In genomic region chr10:113880236-113880635, GRCh38 we compare ENCODE assay signal across 2 cellular contexts.
A peak's percentile ranks its signal among the peaks of the same experiment; 100 is the strongest.
TF ChIP-seq lines count a peak whose summit lies in the region.

No MANE protein-coding gene starts in this region.

TF ChIP-seq in IMR-90, 13 proteins besides CTCF, POLR2A, EP300 and RAD21:
- no peak for TF ChIP-seq MAZ (IDR thresholded peaks at IDR 0.05; ENCODE audit: borderline replicate concordance, low read depth, low read length)
- TF ChIP-seq CHD1 (IDR thresholded peaks at IDR 0.05; ENCODE audit: low read depth, low read length): no peak
- no peak for TF ChIP-seq ELK1 (IDR thresholded peaks at IDR 0.05; ENCODE audit: borderline replicate concordance, low read depth, low read length)
- TF ChIP-seq SMC3 (IDR thresholded peaks at IDR 0.05; ENCODE audit: low read depth, low read length): no peak
- no peak for TF ChIP-seq FOS (IDR thresholded peaks at IDR 0.05; ENCODE audit: low read depth, low read length)
- no peak for TF ChIP-seq USF2 (IDR thresholded peaks at IDR 0.05; ENCODE audit: low read depth, low read length)
- TF ChIP-seq MXI1 (IDR thresholded peaks at IDR 0.05; ENCODE audit: borderline replicate concordance, low read depth, low read length): no peak
- TF ChIP-seq BHLHE40 (IDR thresholded peaks at IDR 0.05; ENCODE audit: low read depth, low read length): no peak
- TF ChIP-seq RFX5 (IDR thresholded peaks at IDR 0.05; ENCODE audit: low read depth, low read length): no peak
- no peak for TF ChIP-seq RCOR1 (IDR thresholded peaks at IDR 0.05; ENCODE audit: insufficient replicate concordance, low read length)
- no peak for TF ChIP-seq NFE2L2 (IDR thresholded peaks at IDR 0.05; ENCODE audit: low read depth, low read length)
- no peak for TF ChIP-seq MAFK (IDR thresholded peaks at IDR 0.05; ENCODE audit: low read depth, low read length)
- no peak for TF ChIP-seq CEBPB (IDR thresholded peaks at IDR 0.05; ENCODE audit: low read depth, low read length)

TF ChIP-seq in endothelial cell of umbilical vein, 7 proteins besides CTCF, POLR2A, EP300 and RAD21:
- no peak for TF ChIP-seq MAX (IDR thresholded peaks at IDR 0.05; ENCODE audit: insufficient read depth, insufficient read length)
- TF ChIP-seq MYC (IDR thresholded peaks at IDR 0.05; ENCODE audit: low read depth, low read length): no peak
- peak; percentile 78 for TF ChIP-seq JUN (IDR thresholded peaks at IDR 0.05; ENCODE audit: borderline replicate concordance, insufficient read depth, insufficient read length, low read depth)
- TF ChIP-seq FOS (IDR thresholded peaks at IDR 0.05; ENCODE audit: borderline replicate concordance, insufficient read depth, low read length): peak; percentile 25
- peak; percentile 38 for TF ChIP-seq POLR2AphosphoS5 (IDR thresholded peaks at IDR 0.05; ENCODE audit: insufficient read depth, low read depth, low read length)
TF ChIP-seq in endothelial cell of umbilical vein: peak in this region for 3.
